ENCODE assay signal across 10 cellular contexts in genomic region chr7:73971701-73972341, GRCh38. TPM values are rescaled to one million over a fixed set of nuclear protein-coding genes. Genes with fewer than 3 reads are reported as not detected.
DNase-seq lines count a peak whose midpoint lies in the region; ATAC-seq, FAIRE-seq and TF ChIP-seq lines count a peak whose summit lies in the region.
"Had no signal": no experiment of that assay in that cellular context is flagged by ENCODE, and none has a peak within 500 bp of the region (broad histone marks: within the 10 kb centered on the region; RNA-seq: fewer than 3 reads in every experiment).

No MANE protein-coding gene starts in this region.

- H2AFZ ChIP-seq in hepatocyte = no peak overlapping the region

- no peaks in the 10 kb centered on the region for H4K20me1 ChIP-seq in hepatocyte (ENCODE audit: insufficient read depth, poor library complexity, severe bottlenecking)

- no peak overlapping the region for H3K27ac ChIP-seq in RWPE2 (ENCODE audit: poor library complexity, severe bottlenecking)
- no peak overlapping the region for H3K27ac ChIP-seq in hepatocyte
- no peak overlapping the region for H3K27ac ChIP-seq in spleen
- H3K27ac ChIP-seq: prostate gland had no signal

- intact Hi-C loops in spleen (cut with DNase I; ENCODE audit: low total_unique reads) = no loop called here

- TF ChIP-seq POLR2A in spleen (IDR thresholded peaks at IDR 0.05) (no peak), GM12892 (IDR thresholded peaks at IDR 0.05; ENCODE audit: low read depth, low read length) (no peak)

- no peak overlapping the region for H3K4me2 ChIP-seq in hepatocyte

- H3K4me1 ChIP-seq in RWPE2 (ENCODE audit: insufficient read depth, poor library complexity, severe bottlenecking) (no peaks in the 10 kb centered on the region), hepatocyte (ENCODE audit: insufficient read depth) (no peaks in the 10 kb centered on the region), spleen (peaks cover 0 to 25% (median 6%) of the 10 kb centered on the region in 6 donors)
- H3K4me1 ChIP-seq: prostate gland had no signal

- H3K4me3 ChIP-seq in H7 (ENCODE audit: insufficient read depth, low read depth, low read length) (no peak overlapping the region), RWPE2 (ENCODE audit: severe bottlenecking) (no peak overlapping the region), hepatocyte (no peak overlapping the region), spleen (no peak overlapping the region)
- H3K4me3 ChIP-seq: prostate gland had no signal

- H3K79me2 ChIP-seq in hepatocyte = no peaks in the 10 kb centered on the region

- 72% methylated on average over 13 of the region's 13 CpGs for WGBS in hepatocyte (ENCODE audit: low lambda C conversion rate, missing lambda C conversion rate)
- WGBS in spleen, 5 donors = 75 to 81% (median 79%) methylated on average over 13 of the region's 13 CpGs

- peak; percentile 29 for TF ChIP-seq CTCF in RWPE2 (IDR thresholded peaks at IDR 0.05; ENCODE audit: poor library complexity, severe bottlenecking)
- peak; percentile 17 for TF ChIP-seq CTCF in hepatocyte (IDR thresholded peaks at IDR 0.05; ENCODE audit: poor library complexity)
- no peak for TF ChIP-seq CTCF in spleen (IDR thresholded peaks at IDR 0.05 in 8 of 11, conservative IDR thresholded peaks at IDR 0.05 in 3 of 11)

- H3K36me3 ChIP-seq in H7 (replicated peaks; ENCODE audit: control insufficient read depth, insufficient read depth, low read length) (no peaks in the 10 kb centered on the region), RWPE2 (ENCODE audit: low read depth) (no peaks in the 10 kb centered on the region), hepatocyte (replicated peaks; ENCODE audit: insufficient read depth, low read depth) (no peaks in the 10 kb centered on the region), spleen (no peaks in the 10 kb centered on the region)
- H3K36me3 ChIP-seq: prostate gland had no signal

- no peaks in the 10 kb centered on the region for H3K27me3 ChIP-seq in H7 (ENCODE audit: control insufficient read depth, insufficient read depth, low read length)
- no peaks in the 10 kb centered on the region for H3K27me3 ChIP-seq in RWPE2 (ENCODE audit: insufficient read depth, poor library complexity, severe bottlenecking)
- H3K27me3 ChIP-seq in hepatocyte = no peaks in the 10 kb centered on the region
- no peaks in the 10 kb centered on the region for H3K27me3 ChIP-seq in spleen (replicated peaks in 1 of 7)

- no peaks in the 10 kb centered on the region for H3K9me3 ChIP-seq in RWPE2 (ENCODE audit: severe bottlenecking)
- H3K9me3 ChIP-seq in hepatocyte (ENCODE audit: low read depth) = no peaks in the 10 kb centered on the region
- no peaks in the 10 kb centered on the region for H3K9me3 ChIP-seq in spleen
- H3K9me3 ChIP-seq: prostate gland had no signal

- no peak for FAIRE-seq in GM12892 (lab: Jason Lieb, UNC)

- peak; percentile 69 for ATAC-seq in RWPE2 (ENCODE audit: low read depth)

- H3K9me2 ChIP-seq in hepatocyte (replicated peaks; ENCODE audit: insufficient read depth) = no peaks in the 10 kb centered on the region

- peak; percentile 92 for DNase-seq in H7
- no peak for DNase-seq in RWPE2 (ENCODE audit: low spot score)
- DNase-seq in hepatocyte (ENCODE audit: low spot score) = peak; percentile 40
- DNase-seq in spleen = peak; percentile 53
- DNase-seq in GOT3 (lab: John Stamatoyannopoulos, UW) = no peak
- no peak for DNase-seq in GM12892 (ENCODE audit: insufficient read length)
- no peak for DNase-seq in MV-4-11 (lab: John Stamatoyannopoulos, UW)
- DNase-seq: activated CD4-positive, CD25-positive, alpha-beta regulatory T cell; activated naive CD4-positive, alpha-beta T cell treated with anti-CD3 and anti-CD28 coated beads, Interleukin-2, amount 50 U/mL, for 16 hours had no signal

RNA-seq across cellular contexts. Expression of gene ELN, which starts 56.2 kb away (rescaled TPM):
- 2.7 and 5.3 TPM in 2 replicates for total RNA-seq in H7 (2014; rRNA removed; shearing (Covaris generic))
- 45.2 and 58.1 TPM in 2 replicates for total RNA-seq in hepatocyte
- polyA plus RNA-seq in hepatocyte = 37.7 and 42.5 TPM in 2 replicates
- total RNA-seq in spleen = 10 to 100 TPM; 11.7 to 94.7 (median 38.6) TPM
- polyA plus RNA-seq in spleen = 10 to 100 TPM; 11.1 to 65.9 (median 24.7) TPM
- not detected for polyA plus RNA-seq in GM12892 (2012; ENCODE audit: missing spikeins)

Comparison
In these comparisons a context has a peak if more than half of its experiments do, and no peak if none do; other contexts are left out.
1. DNase-seq: peak in H7 (single experiment), hepatocyte (single experiment) and spleen (single experiment); none in RWPE2 (single experiment), GOT3 (single experiment), GM12892 (single experiment) and MV-4-11 (single experiment).
2. CTCF ChIP-seq: peak in RWPE2 (single experiment) and hepatocyte (single experiment); none in spleen (0 of 11).